ENCODE assay signal across 17 cellular contexts in genomic region chr6:33777716-33778474, GRCh38. TPM values are rescaled to one million over a fixed set of nuclear protein-coding genes. Genes with fewer than 3 reads are reported as not detected.
"Had no signal": no experiment of that assay in that cellular context is flagged by ENCODE, and none has a peak within 500 bp of the region (broad histone marks: within the 10 kb centered on the region; RNA-seq: fewer than 3 reads in every experiment).

No MANE protein-coding gene starts in this region.

- H3K9me3 Mint-ChIP-seq: activated T-helper 17 cell treated with anti-CD3 and anti-CD28 coated beads, Interleukin-2, amount 50 U/mL, for 72 hours; stimulated activated memory B cell treated with anti-CD40 and anti-IgM and Interleukin-4, amounts not matched to agents 10 μg/mL and 1 μg/mL and 100 μg/mL, for 72 hours had no signal

- H3K27me3 Mint-ChIP-seq: activated T-helper 17 cell treated with anti-CD3 and anti-CD28 coated beads, Interleukin-2, amount 50 U/mL, for 72 hours; stimulated activated memory B cell treated with anti-CD40 and anti-IgM and Interleukin-4, amounts not matched to agents 10 μg/mL and 1 μg/mL and 100 μg/mL, for 72 hours had no signal

- H3K4me1 Mint-ChIP-seq: stimulated activated memory B cell treated with anti-CD40 and anti-IgM and Interleukin-4, amounts not matched to agents 10 μg/mL and 1 μg/mL and 100 μg/mL, for 72 hours had no signal

- H3K27ac Mint-ChIP-seq: activated T-helper 17 cell treated with anti-CD3 and anti-CD28 coated beads, Interleukin-2, amount 50 U/mL, for 72 hours; stimulated activated memory B cell treated with anti-CD40 and anti-IgM and Interleukin-4, amounts not matched to agents 10 μg/mL and 1 μg/mL and 100 μg/mL, for 72 hours had no signal

- H3K4me3 ChIP-seq: lower lobe of right lung, tibial artery, vagina had no signal

- ATAC-seq: activated T-helper 17 cell treated with anti-CD3 and anti-CD28 coated beads, Interleukin-2, amount 50 U/mL, for 72 hours; esophagus mucosa; lower lobe of right lung; stimulated activated memory B cell treated with anti-CD40 and anti-IgM and Interleukin-4, amounts not matched to agents 10 μg/mL and 1 μg/mL and 100 μg/mL, for 72 hours had no signal

- DNase-seq: activated CD4-positive, alpha-beta T cell treated with anti-CD3 and anti-CD28 coated beads for 1 hour; activated CD4-positive, alpha-beta T cell treated with anti-CD3 and anti-CD28 coated beads, Interleukin-2, amount 50 U/mL, for 48 hours; activated naive CD4-positive, alpha-beta T cell treated with Interleukin-2 at 50 U/mL for 16 hours; cerebellar nuclear complex; hypothalamus; lower lobe of right lung; T-helper 9 cell; tibial artery had no signal

- H3K4me3 Mint-ChIP-seq: activated T-helper 17 cell treated with anti-CD3 and anti-CD28 coated beads, Interleukin-2, amount 50 U/mL, for 72 hours; stimulated activated memory B cell treated with anti-CD40 and anti-IgM and Interleukin-4, amounts not matched to agents 10 μg/mL and 1 μg/mL and 100 μg/mL, for 72 hours had no signal

- H3K27me3 ChIP-seq: tibial artery, vagina had no signal

- H3K9me3 ChIP-seq: lower lobe of right lung, tibial artery, vagina had no signal

- H3K27ac ChIP-seq: lower lobe of right lung, tibial artery, vagina had no signal

RNA-seq across cellular contexts. Expression of gene MLN, which starts 25.9 kb away (rescaled TPM):
- total RNA-seq: activated T-helper 17 cell treated with anti-CD3 and anti-CD28 coated beads, Interleukin-2, amount 50 U/mL, for 72 hours; dermis microvascular lymphatic vessel endothelial cell; esophagus mucosa; glomerular endothelial cell; kidney epithelial cell; lower lobe of right lung; renal cortical epithelial cell; subcutaneous adipose tissue; vagina had no signal

RNA-seq across cellular contexts. Expression of gene IP6K3, which starts 31.2 kb away (rescaled TPM):
- total RNA-seq: activated T-helper 17 cell treated with anti-CD3 and anti-CD28 coated beads, Interleukin-2, amount 50 U/mL, for 72 hours; dermis microvascular lymphatic vessel endothelial cell; glomerular endothelial cell had no signal
